Comparison of ENCODE assay signal across 1 cellular context in genomic region chr6:26156105-26156849, GRCh38.
TF ChIP-seq lines count a peak whose summit lies in the region.

No MANE protein-coding gene starts in this region.

TF ChIP-seq in HepG2, 621 proteins besides CTCF, POLR2A, EP300 and RAD21 (continued from another document and continues in another):
- TF ChIP-seq PBX3 (CRISPR knock-in tag; IDR thresholded peaks at IDR 0.05; ENCODE audit: borderline replicate concordance) (peak; percentile 78; the same call in 1 of the 2 replicates), TARDBP (CRISPR knock-in tag; IDR thresholded peaks at IDR 0.05) (peak; percentile 95), ZNF788 (CRISPR knock-in tag; IDR thresholded peaks at IDR 0.05; ENCODE audit: borderline replicate concordance) (peak; percentile 94; the same call in 1 of the 2 replicates), ZNF629 (CRISPR knock-in tag; conservative IDR thresholded peaks at IDR 0.05) (peak; percentile 56), ZNF724P (CRISPR knock-in tag; IDR thresholded peaks at IDR 0.05; ENCODE audit: borderline replicate concordance) (peak; percentile 78; the same call in 1 of the 2 replicates), ARNT (IDR thresholded peaks at IDR 0.05) (no peak), KDM3A (CRISPR knock-in tag; IDR thresholded peaks at IDR 0.05; ENCODE audit: low read depth) (peak; percentile 81; the same call in 1 of the 2 replicates), KLF15 (CRISPR knock-in tag; IDR thresholded peaks at IDR 0.05; ENCODE audit: borderline replicate concordance) (peak; percentile 94), ZSCAN25 (CRISPR knock-in tag; IDR thresholded peaks at IDR 0.05) (no peak), CBX1 (IDR thresholded peaks at IDR 0.05; ENCODE audit: low read depth) (peak; percentile 100), ZNF501 (CRISPR knock-in tag; IDR thresholded peaks at IDR 0.05) (peak; percentile 93), TRIM24 (CRISPR knock-in tag; IDR thresholded peaks at IDR 0.05) (0 out of 2 replicates have a peak, but pooled peaks have one; percentile 33), ZNF580 (CRISPR knock-in tag; IDR thresholded peaks at IDR 0.05; ENCODE audit: borderline replicate concordance, low read depth) (peak; percentile 83; the same call in 1 of the 2 replicates), NONO (IDR thresholded peaks at IDR 0.05) (no peak), NONO (CRISPR knock-in tag; conservative IDR thresholded peaks at IDR 0.05) (peak; percentile 96), SRY (CRISPR knock-in tag; IDR thresholded peaks at IDR 0.05) (peak; percentile 93), MAFK (conservative IDR thresholded peaks at IDR 0.05 in 1 of 2, IDR thresholded peaks at IDR 0.05 in 1 of 2; ENCODE audit: low read length in 2 of 2) (no peak), ZFYVE20 (CRISPR knock-in tag; IDR thresholded peaks at IDR 0.05; ENCODE audit: borderline replicate concordance, low read depth) (peak; percentile 93), YY1 (IDR thresholded peaks at IDR 0.05; ENCODE audit: insufficient read depth, insufficient replicate concordance, low read depth, low read length) (peak; percentile 86), PRMT3 (CRISPR knock-in tag; IDR thresholded peaks at IDR 0.05; ENCODE audit: borderline replicate concordance, low read depth) (peak; percentile 99), CEBPB (IDR thresholded peaks at IDR 0.05; ENCODE audit: borderline replicate concordance, low read depth, low read length) (no peak), ELF4 (CRISPR knock-in tag; IDR thresholded peaks at IDR 0.05; ENCODE audit: borderline replicate concordance) (peak; percentile 72; the same call in 1 of the 2 replicates), ZNF563 (CRISPR knock-in tag; IDR thresholded peaks at IDR 0.05) (peak; percentile 92), ZNF850 (CRISPR knock-in tag; conservative IDR thresholded peaks at IDR 0.05) (peak; percentile 85; the same call in 1 of the 2 replicates), SRSF1 (optimal IDR thresholded peaks at IDR 0.05; ENCODE audit: low read depth, low read length) (peak; percentile 93), ZBTB42 (CRISPR knock-in tag; IDR thresholded peaks at IDR 0.05) (no peak), ZSCAN22 (CRISPR knock-in tag; IDR thresholded peaks at IDR 0.05) (no peak), ZNF263 (CRISPR knock-in tag; IDR thresholded peaks at IDR 0.05) (peak; percentile 76), IRF9 (CRISPR knock-in tag; IDR thresholded peaks at IDR 0.05; ENCODE audit: borderline replicate concordance) (peak; percentile 90), POLR2AphosphoS2 (IDR thresholded peaks at IDR 0.05; ENCODE audit: low read depth, low read length) (peak; percentile 99), YEATS4 (CRISPR knock-in tag; IDR thresholded peaks at IDR 0.05; ENCODE audit: borderline replicate concordance) (peak; percentile 89), SIN3A (IDR thresholded peaks at IDR 0.05; ENCODE audit: borderline replicate concordance, low read depth, low read length) (peak; percentile 96), ZNF17 (CRISPR knock-in tag; IDR thresholded peaks at IDR 0.05) (no peak), ZNF276 (CRISPR knock-in tag; IDR thresholded peaks at IDR 0.05; ENCODE audit: low read depth) (peak; percentile 92), ZMYM3 (CRISPR knock-in tag; IDR thresholded peaks at IDR 0.05) (no peak), HES4 (CRISPR knock-in tag; IDR thresholded peaks at IDR 0.05; ENCODE audit: borderline replicate concordance) (peak; percentile 95), JUN (CRISPR knock-in tag; IDR thresholded peaks at IDR 0.05) (peak; percentile 71), NCOA5 (CRISPR knock-in tag; IDR thresholded peaks at IDR 0.05) (peak; percentile 92), ZNF207 (IDR thresholded peaks at IDR 0.05; ENCODE audit: borderline replicate concordance) (no peak), JARID2 (CRISPR knock-in tag; IDR thresholded peaks at IDR 0.05; ENCODE audit: insufficient replicate concordance) (no peak), KLF6 (CRISPR knock-in tag; IDR thresholded peaks at IDR 0.05) (peak; percentile 93), NFATC3 (CRISPR knock-in tag; IDR thresholded peaks at IDR 0.05) (peak; percentile 98), ZNF121 (CRISPR knock-in tag; IDR thresholded peaks at IDR 0.05) (0 out of 2 replicates have a peak, but pooled peaks have one; percentile 38), ZNF720 (CRISPR knock-in tag; IDR thresholded peaks at IDR 0.05) (peak; percentile 85; the same call in 1 of the 2 replicates), ZNF772 (CRISPR knock-in tag; IDR thresholded peaks at IDR 0.05) (peak; percentile 83), AFF4 (CRISPR knock-in tag; IDR thresholded peaks at IDR 0.05) (peak; percentile 100), ZNF576 (CRISPR knock-in tag; IDR thresholded peaks at IDR 0.05) (peak; percentile 85; the same call in 1 of the 2 replicates)
- TF ChIP-seq, protein P1, sequence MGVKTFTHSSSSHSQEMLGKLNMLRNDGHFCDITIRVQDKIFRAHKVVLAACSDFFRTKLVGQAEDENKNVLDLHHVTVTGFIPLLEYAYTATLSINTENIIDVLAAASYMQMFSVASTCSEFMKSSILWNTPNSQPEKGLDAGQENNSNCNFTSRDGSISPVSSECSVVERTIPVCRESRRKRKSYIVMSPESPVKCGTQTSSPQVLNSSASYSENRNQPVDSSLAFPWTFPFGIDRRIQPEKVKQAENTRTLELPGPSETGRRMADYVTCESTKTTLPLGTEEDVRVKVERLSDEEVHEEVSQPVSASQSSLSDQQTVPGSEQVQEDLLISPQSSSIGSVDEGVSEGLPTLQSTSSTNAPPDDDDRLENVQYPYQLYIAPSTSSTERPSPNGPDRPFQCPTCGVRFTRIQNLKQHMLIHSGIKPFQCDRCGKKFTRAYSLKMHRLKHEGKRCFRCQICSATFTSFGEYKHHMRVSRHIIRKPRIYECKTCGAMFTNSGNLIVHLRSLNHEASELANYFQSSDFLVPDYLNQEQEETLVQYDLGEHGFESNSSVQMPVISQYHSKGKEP (CRISPR knock-in tag; IDR thresholded peaks at IDR 0.05) = peak; percentile 82; the same call in 1 of the 2 replicates
- TF ChIP-seq, protein P2, sequence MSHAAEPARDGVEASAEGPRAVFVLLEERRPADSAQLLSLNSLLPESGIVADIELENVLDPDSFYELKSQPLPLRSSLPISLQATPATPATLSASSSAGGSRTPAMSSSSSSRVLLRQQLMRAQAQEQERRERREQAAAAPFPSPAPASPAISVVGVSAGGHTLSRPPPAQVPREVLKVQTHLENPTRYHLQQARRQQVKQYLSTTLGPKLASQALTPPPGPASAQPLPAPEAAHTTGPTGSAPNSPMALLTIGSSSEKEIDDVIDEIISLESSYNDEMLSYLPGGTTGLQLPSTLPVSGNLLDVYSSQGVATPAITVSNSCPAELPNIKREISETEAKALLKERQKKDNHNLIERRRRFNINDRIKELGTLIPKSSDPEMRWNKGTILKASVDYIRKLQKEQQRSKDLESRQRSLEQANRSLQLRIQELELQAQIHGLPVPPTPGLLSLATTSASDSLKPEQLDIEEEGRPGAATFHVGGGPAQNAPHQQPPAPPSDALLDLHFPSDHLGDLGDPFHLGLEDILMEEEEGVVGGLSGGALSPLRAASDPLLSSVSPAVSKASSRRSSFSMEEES (CRISPR knock-in tag; IDR thresholded peaks at IDR 0.05) = peak; percentile 33; the same call in 1 of the 2 replicates
- TF ChIP-seq, protein P3, sequence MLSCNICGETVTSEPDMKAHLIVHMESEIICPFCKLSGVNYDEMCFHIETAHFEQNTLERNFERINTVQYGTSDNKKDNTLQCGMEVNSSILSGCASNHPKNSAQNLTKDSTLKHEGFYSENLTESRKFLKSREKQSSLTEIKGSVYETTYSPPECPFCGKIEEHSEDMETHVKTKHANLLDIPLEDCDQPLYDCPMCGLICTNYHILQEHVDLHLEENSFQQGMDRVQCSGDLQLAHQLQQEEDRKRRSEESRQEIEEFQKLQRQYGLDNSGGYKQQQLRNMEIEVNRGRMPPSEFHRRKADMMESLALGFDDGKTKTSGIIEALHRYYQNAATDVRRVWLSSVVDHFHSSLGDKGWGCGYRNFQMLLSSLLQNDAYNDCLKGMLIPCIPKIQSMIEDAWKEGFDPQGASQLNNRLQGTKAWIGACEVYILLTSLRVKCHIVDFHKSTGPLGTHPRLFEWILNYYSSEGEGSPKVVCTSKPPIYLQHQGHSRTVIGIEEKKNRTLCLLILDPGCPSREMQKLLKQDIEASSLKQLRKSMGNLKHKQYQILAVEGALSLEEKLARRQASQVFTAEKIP (CRISPR knock-in tag; IDR thresholded peaks at IDR 0.05; ENCODE audit: borderline replicate concordance) = no peak
- TF ChIP-seq, protein P4, sequence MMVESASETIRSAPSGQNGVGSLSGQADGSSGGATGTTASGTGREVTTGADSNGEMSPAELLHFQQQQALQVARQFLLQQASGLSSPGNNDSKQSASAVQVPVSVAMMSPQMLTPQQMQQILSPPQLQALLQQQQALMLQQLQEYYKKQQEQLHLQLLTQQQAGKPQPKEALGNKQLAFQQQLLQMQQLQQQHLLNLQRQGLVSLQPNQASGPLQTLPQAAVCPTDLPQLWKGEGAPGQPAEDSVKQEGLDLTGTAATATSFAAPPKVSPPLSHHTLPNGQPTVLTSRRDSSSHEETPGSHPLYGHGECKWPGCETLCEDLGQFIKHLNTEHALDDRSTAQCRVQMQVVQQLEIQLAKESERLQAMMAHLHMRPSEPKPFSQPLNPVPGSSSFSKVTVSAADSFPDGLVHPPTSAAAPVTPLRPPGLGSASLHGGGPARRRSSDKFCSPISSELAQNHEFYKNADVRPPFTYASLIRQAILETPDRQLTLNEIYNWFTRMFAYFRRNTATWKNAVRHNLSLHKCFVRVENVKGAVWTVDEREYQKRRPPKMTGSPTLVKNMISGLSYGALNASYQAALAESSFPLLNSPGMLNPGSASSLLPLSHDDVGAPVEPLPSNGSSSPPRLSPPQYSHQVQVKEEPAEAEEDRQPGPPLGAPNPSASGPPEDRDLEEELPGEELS (CRISPR knock-in tag; IDR thresholded peaks at IDR 0.05) = no peak; the same call in none of the 2 replicates
